Comparison of ENCODE assay signal across 8 cellular contexts in the genomic region with DNA sequence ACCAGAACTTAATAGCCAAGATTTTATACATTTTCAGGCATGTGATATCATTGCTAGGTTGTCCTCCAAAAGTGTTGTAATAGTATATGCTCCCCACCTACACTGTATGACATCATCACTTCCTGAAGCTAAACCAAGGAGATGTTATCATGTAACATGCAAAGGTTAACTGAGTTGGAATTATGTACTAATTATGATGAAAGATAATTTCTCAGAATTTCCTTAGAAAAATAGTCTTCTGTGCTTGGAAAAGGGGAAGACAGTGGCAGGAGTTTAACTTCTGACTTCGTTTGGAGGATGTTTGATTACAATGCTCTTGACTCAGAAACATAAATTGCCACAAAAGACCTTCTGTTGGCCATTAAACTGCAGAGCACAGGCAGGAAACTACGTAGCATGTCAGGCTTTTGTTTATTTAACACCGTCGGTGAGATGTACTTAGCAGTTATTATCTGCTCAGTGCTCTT.
DNase-seq lines count a peak whose midpoint lies in the region; ATAC-seq, FAIRE-seq and TF ChIP-seq lines count a peak whose summit lies in the region.

No MANE protein-coding gene starts in this region.

- DNase-seq in Calu3 (peak; percentile 1), HuH-7.5 (ENCODE audit: low spot score) (peak; percentile 6), HepG2 (ENCODE audit: low spot score) (no peak), AG08396 (ENCODE audit: low spot score) (no peak)
- no peak for DNase-seq in stimulated activated CD4-positive, alpha-beta T cell treated with anti-CD3 and anti-CD28 coated beads, Interleukin-12 subunit alpha, Interleukin-12 subunit beta, amount 100 ng/mL, for 4 hours
- no peak for DNase-seq in stimulated activated naive B cell treated with anti-CD40 and anti-IgM and Interleukin-4, amounts not matched to agents 10 μg/mL and 1 μg/mL and 100 μg/mL, for 72 hours

- peaks cover 9% of the 10 kb centered on the region for H3K4me1 Mint-ChIP-seq in Calu3 (ENCODE audit: low read depth, unreplicated experiment)
- H3K4me1 Mint-ChIP-seq in activated T-helper 17 cell treated with anti-CD3 and anti-CD28 coated beads, Interleukin-2, amount 50 U/mL, for 72 hours, result no peaks in the 10 kb centered on the region
- H3K4me1 Mint-ChIP-seq in stimulated activated naive B cell treated with anti-CD40 and anti-IgM and Interleukin-4, amounts not matched to agents 10 μg/mL and 1 μg/mL and 100 μg/mL, for 72 hours, result peaks cover 0 to under 1% of the 10 kb centered on the region in 2 donors

- no peaks in the 10 kb centered on the region for H3K36me3 Mint-ChIP-seq in Calu3 (ENCODE audit: insufficient read depth, unreplicated experiment)
- H3K36me3 Mint-ChIP-seq in activated T-helper 17 cell treated with anti-CD3 and anti-CD28 coated beads, Interleukin-2, amount 50 U/mL, for 72 hours (ENCODE audit: low read depth), result no peaks in the 10 kb centered on the region
- no peaks in the 10 kb centered on the region for H3K36me3 Mint-ChIP-seq in stimulated activated naive B cell treated with anti-CD40 and anti-IgM and Interleukin-4, amounts not matched to agents 10 μg/mL and 1 μg/mL and 100 μg/mL, for 72 hours

- no peaks in the 10 kb centered on the region for H4K20me1 ChIP-seq in HepG2 (ENCODE audit: insufficient read depth, low read length)

- ATAC-seq in activated T-helper 17 cell treated with anti-CD3 and anti-CD28 coated beads, Interleukin-2, amount 50 U/mL, for 72 hours (replicated peaks), result peak; percentile 48
- ATAC-seq in HepG2, result no peak
- no peak for ATAC-seq in HG02588 (IDR thresholded peaks at IDR 0.05; ENCODE audit: unreplicated experiment)
- no peak for ATAC-seq in stimulated activated naive B cell treated with anti-CD40 and anti-IgM and Interleukin-4, amounts not matched to agents 10 μg/mL and 1 μg/mL and 100 μg/mL, for 72 hours (replicated peaks)

- POLR2A ChIA-PET in HepG2 (lab: Yijun Ruan, JAX), result no interaction called here

- no peaks in the 10 kb centered on the region for H3K79me2 ChIP-seq in HepG2 (ENCODE audit: insufficient read depth, low read length)

- no peak for FAIRE-seq in HepG2 (lab: Jason Lieb, UNC)

- H3K36me3 ChIP-seq in HepG2 (replicated peaks in 1 of 2; ENCODE audit: control insufficient read depth in 1 of 2, insufficient read depth in 2 of 2, low read length in 2 of 2), result no peaks in the 10 kb centered on the region

- no peaks in the 10 kb centered on the region for H3K27me3 Mint-ChIP-seq in Calu3 (ENCODE audit: unreplicated experiment)
- no peaks in the 10 kb centered on the region for H3K27me3 Mint-ChIP-seq in activated T-helper 17 cell treated with anti-CD3 and anti-CD28 coated beads, Interleukin-2, amount 50 U/mL, for 72 hours
- no peaks in the 10 kb centered on the region for H3K27me3 Mint-ChIP-seq in stimulated activated naive B cell treated with anti-CD40 and anti-IgM and Interleukin-4, amounts not matched to agents 10 μg/mL and 1 μg/mL and 100 μg/mL, for 72 hours

- H2AFZ ChIP-seq in HepG2 (ENCODE audit: low read length), result peak overlapping the region; percentile 29

- no peaks in the 10 kb centered on the region for H3K9me3 Mint-ChIP-seq in Calu3 (ENCODE audit: low read depth, unreplicated experiment)
- no peaks in the 10 kb centered on the region for H3K9me3 Mint-ChIP-seq in activated T-helper 17 cell treated with anti-CD3 and anti-CD28 coated beads, Interleukin-2, amount 50 U/mL, for 72 hours
- peaks cover 0 to under 1% of the 10 kb centered on the region in 2 donors for H3K9me3 Mint-ChIP-seq in stimulated activated naive B cell treated with anti-CD40 and anti-IgM and Interleukin-4, amounts not matched to agents 10 μg/mL and 1 μg/mL and 100 μg/mL, for 72 hours

- H3K27ac ChIP-seq in HepG2 (ENCODE audit: extremely low read length, insufficient read depth, low read length), result no peak overlapping the region

- TF ChIP-seq CTCF in Calu3 (IDR thresholded peaks at IDR 0.05; ENCODE audit: unreplicated experiment), result no peak
- TF ChIP-seq CTCF in HepG2 (CRISPR knock-in tag; IDR thresholded peaks at IDR 0.05), result no peak

- BruUV-seq in Calu3 (replicated peaks; lab: Mats Ljungman, UMichigan), result no TSS peak
- BruUV-seq in HepG2 (replicated peaks; lab: Mats Ljungman, UMichigan), result no TSS peak

- H3K4me3 ChIP-seq in HepG2 (replicated peaks in 1 of 3; ENCODE audit: insufficient read depth in 1 of 3, low read depth in 2 of 3, low read length in 3 of 3), result no peak overlapping the region

- in situ Hi-C loops in HepG2 (cut with HindIII; ENCODE audit: extremely low pct_ligation_motif_present, low pct_unique_long_range_greater_than_20kb), result no loop called here

- no peak for TF ChIP-seq POLR2A in HepG2 (IDR thresholded peaks at IDR 0.05; ENCODE audit: insufficient read depth in 1 of 2, low read depth in 2 of 2, low read length in 2 of 2)

- intact Hi-C loops in Calu3 (cut with micrococcal nuclease; ENCODE audit: unreplicated experiment) (no loop called here), HepG2 (cut with micrococcal nuclease; ENCODE audit: unreplicated experiment) (no loop called here)

- H3K27me3 ChIP-seq in HepG2 (ENCODE audit: control insufficient read depth in 1 of 2, insufficient read depth in 2 of 2, low read length in 2 of 2), result no peaks in the 10 kb centered on the region

- H3K4me1 ChIP-seq in HepG2 (ENCODE audit: insufficient read depth, low read length), result no peaks in the 10 kb centered on the region

- CTCF ChIA-PET in Calu3 (lab: Charles Lee), result no interaction called here
- CTCF ChIA-PET in HepG2 (lab: Yijun Ruan, JAX; ENCODE audit: low intra/inter-chr PET ratio, low total read pairs), result no interaction called here

- TF ChIP-seq EP300 in HepG2 (IDR thresholded peaks at IDR 0.05; ENCODE audit: low read depth in 2 of 2, low read length in 2 of 2) (no peak), HepG2 (CRISPR knock-in tag; IDR thresholded peaks at IDR 0.05; ENCODE audit: borderline replicate concordance) (no peak)

- no peak overlapping the region for H3K4me2 ChIP-seq in HepG2 (ENCODE audit: low read depth, low read length)

- peak overlapping the region; percentile 61 for H3K27ac Mint-ChIP-seq in Calu3 (ENCODE audit: unreplicated experiment)
- no peak overlapping the region for H3K27ac Mint-ChIP-seq in activated T-helper 17 cell treated with anti-CD3 and anti-CD28 coated beads, Interleukin-2, amount 50 U/mL, for 72 hours
- H3K27ac Mint-ChIP-seq in stimulated activated naive B cell treated with anti-CD40 and anti-IgM and Interleukin-4, amounts not matched to agents 10 μg/mL and 1 μg/mL and 100 μg/mL, for 72 hours, result no peak overlapping the region

- H3K9ac ChIP-seq in HepG2 (ENCODE audit: insufficient read depth, low read depth, low read length), result no peak overlapping the region

- no peaks in the 10 kb centered on the region for H3K9me3 ChIP-seq in HepG2 (ENCODE audit: low read length)

- 6% methylated on average over 4 of the region's 4 CpGs for WGBS in HepG2 (ENCODE audit: low lambda C conversion rate)

- H3K4me3 Mint-ChIP-seq in Calu3 (ENCODE audit: low read depth, unreplicated experiment), result no peak overlapping the region
- no peak overlapping the region for H3K4me3 Mint-ChIP-seq in activated T-helper 17 cell treated with anti-CD3 and anti-CD28 coated beads, Interleukin-2, amount 50 U/mL, for 72 hours
- H3K4me3 Mint-ChIP-seq in stimulated activated naive B cell treated with anti-CD40 and anti-IgM and Interleukin-4, amounts not matched to agents 10 μg/mL and 1 μg/mL and 100 μg/mL, for 72 hours, result no peak overlapping the region

- no peak for TF ChIP-seq RAD21 in HepG2 (CRISPR knock-in tag; IDR thresholded peaks at IDR 0.05)

TF ChIP-seq in HepG2, 621 proteins besides CTCF, POLR2A, EP300 and RAD21 (continues in another document):
- TF ChIP-seq ZC3H13 (CRISPR knock-in tag; IDR thresholded peaks at IDR 0.05) (no peak), ATF7 (IDR thresholded peaks at IDR 0.05) (peak; percentile 88), ATF7 (CRISPR knock-in tag; IDR thresholded peaks at IDR 0.05) (no peak), CREB1 (IDR thresholded peaks at IDR 0.05) (peak; percentile 52; the same call in 1 of the 2 replicates), CREB1 (CRISPR knock-in tag; IDR thresholded peaks at IDR 0.05) (no peak), ZNF12 (CRISPR knock-in tag; IDR thresholded peaks at IDR 0.05) (no peak)

Comparison
In these comparisons a context has a peak if more than half of its experiments do, and no peak if none do; other contexts are left out.
1. DNase-seq: peak in Calu3 (single experiment) and HuH-7.5 (single experiment); none in HepG2 (single experiment), stimulated activated CD4-positive, alpha-beta T cell treated with anti-CD3 and anti-CD28 coated beads, Interleukin-12 subunit alpha, Interleukin-12 subunit beta, amount 100 ng/mL, for 4 hours (single experiment), AG08396 (single experiment) and stimulated activated naive B cell treated with anti-CD40 and anti-IgM and Interleukin-4, amounts not matched to agents 10 μg/mL and 1 μg/mL and 100 μg/mL, for 72 hours (single experiment).